In the genomic region with DNA sequence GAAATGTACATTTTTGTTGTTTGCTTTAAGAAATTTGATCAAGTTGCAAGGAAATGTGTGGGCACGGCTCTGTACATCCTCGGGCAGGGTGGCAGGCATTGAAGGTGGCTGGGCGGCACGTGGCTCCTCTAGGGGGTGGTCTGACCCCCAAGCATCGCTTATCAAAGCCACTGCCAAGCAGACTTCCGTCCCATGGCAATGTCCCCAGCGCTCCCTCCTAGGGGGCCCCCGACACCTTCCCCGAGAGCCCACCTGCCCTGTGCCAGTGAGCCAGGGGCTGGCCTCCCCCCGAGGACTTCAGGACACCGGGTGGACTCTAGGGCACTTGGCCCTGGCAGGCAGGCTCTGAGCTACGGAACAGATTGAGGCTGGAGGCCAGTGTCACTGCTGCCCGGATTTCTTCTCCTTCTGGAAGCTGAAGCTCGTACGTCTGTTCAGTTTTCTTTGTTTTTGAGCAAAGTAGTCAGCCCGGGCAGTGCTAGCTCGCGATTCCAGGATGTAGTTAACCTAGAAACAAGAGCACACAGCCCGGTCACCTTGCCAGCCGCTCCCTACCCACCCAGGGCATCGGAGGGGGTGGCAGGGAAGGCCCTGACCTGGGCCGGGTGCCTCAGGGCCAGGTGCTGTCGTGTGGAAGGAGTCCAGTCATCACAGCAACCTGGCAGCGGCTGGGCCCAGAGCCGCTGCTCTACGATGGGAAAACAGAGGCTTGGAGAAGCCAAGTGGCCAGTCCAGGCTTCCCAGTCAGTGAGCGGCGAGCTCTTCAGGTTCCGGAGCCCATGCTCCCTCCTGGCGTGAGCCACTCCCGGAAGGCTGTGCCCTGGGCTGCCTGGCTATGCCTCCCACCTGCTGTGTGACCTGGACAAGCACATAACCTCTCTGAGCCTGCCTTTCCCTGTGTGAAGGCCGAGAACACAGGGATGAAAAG, we compare ENCODE assay signal across 17 cellular contexts.
DNase-seq lines count a peak whose midpoint lies in the region; ATAC-seq and TF ChIP-seq lines count a peak whose summit lies in the region.
"Had no signal": no experiment of that assay in that cellular context is flagged by ENCODE, and none has a peak within 500 bp of the region (broad histone marks: within the 10 kb centered on the region; RNA-seq: fewer than 3 reads in every experiment).

No MANE protein-coding gene starts in this region.

- no peaks in the 10 kb centered on the region for H3K27me3 Mint-ChIP-seq in type B pancreatic cell

- TSS peak; percentile 20 for BruUV-seq in mammary epithelial cell (replicated peaks; lab: Mats Ljungman, UMichigan)

- no peaks in the 10 kb centered on the region for H3K4me1 ChIP-seq in mammary epithelial cell (ENCODE audit: insufficient read depth, low read length)
- H3K4me1 ChIP-seq: HAP-1 had no signal

- no peaks in the 10 kb centered on the region for H4K20me1 ChIP-seq in mammary epithelial cell (ENCODE audit: insufficient read depth, low read length)

- no peak overlapping the region for H3K4me2 ChIP-seq in mammary epithelial cell (ENCODE audit: insufficient read depth, low read depth, low read length)
- H3K4me2 ChIP-seq: PC-9 had no signal

- in situ Hi-C loops in mammary epithelial cell (cut with MboI; ENCODE audit: low sequenced_read_pairs in 2 of 2), result no loop called here

- peaks cover 1% of the 10 kb centered on the region for H3K36me3 ChIP-seq in mammary epithelial cell (ENCODE audit: insufficient read depth, low read length)
- H3K36me3 ChIP-seq: HAP-1 had no signal

- H2AFZ ChIP-seq in mammary epithelial cell (ENCODE audit: low read depth, low read length), result no peak overlapping the region
- H2AFZ ChIP-seq: PC-9 had no signal

- dilution Hi-C loops in mammary epithelial cell (cut with HindIII; ENCODE audit: low sequenced_read_pairs), result no loop called here

- no peaks in the 10 kb centered on the region for H3K27me3 ChIP-seq in mammary epithelial cell (ENCODE audit: insufficient read depth, low read length)

- intact Hi-C loops in Right ventricle myocardium superior (cut with DNase I), result loop anchor here (10.0 kb wide), 1 partner anchor 196 kb away; no protein-coding TSS in a partner anchor
- intact Hi-C loops in left ventricle myocardium superior (cut with micrococcal nuclease), result no loop called here
- intact Hi-C loops in mammary epithelial cell (cut with micrococcal nuclease), result no loop called here

- CTCF ChIA-PET in mammary epithelial cell (lab: Charles Lee; ENCODE audit: low non-redundant PET), result no interaction called here

- no peaks in the 10 kb centered on the region for H3K9me3 ChIP-seq in mammary epithelial cell (replicated peaks; ENCODE audit: insufficient read depth, low read length)
- H3K9me3 ChIP-seq: HAP-1 had no signal

- ATAC-seq in Right ventricle myocardium superior (ENCODE audit: poor library complexity), result no peak
- no peak for ATAC-seq in left ventricle myocardium superior
- no peak for ATAC-seq in left lobe of liver
- no peak for ATAC-seq in HG02852 (IDR thresholded peaks at IDR 0.05; ENCODE audit: unreplicated experiment)
- ATAC-seq in HG03097 (IDR thresholded peaks at IDR 0.05; ENCODE audit: low FRiP score, unreplicated experiment), result no peak

- DNase-seq in Right ventricle myocardium superior (peak; percentile 33), left ventricle myocardium superior (no peak), mammary epithelial cell (no peak), left lobe of liver (ENCODE audit: low spot score) (peak; percentile 28), type B pancreatic cell (ENCODE audit: extremely low spot score, unreplicated experiment) (peak; percentile 62), T-helper 2 cell (no peak)
- DNase-seq: DMS53; NCI-H1092; NCI-H1694 treated with DMSO at 0.1 percent for 48 hours; NCI-H69; NK-92 treated with Interleukin-12 subunit alpha and Interleukin-12 subunit beta, amount 100 ng/mL, for 24 hours; PC-9; SHP77 had no signal

- H3K4me3 ChIP-seq in mammary epithelial cell (replicated peaks in 1 of 3; ENCODE audit: insufficient read depth in 1 of 3, low read depth in 2 of 3, low read length in 3 of 3), result no peak overlapping the region
- H3K4me3 ChIP-seq: HAP-1, PC-9 had no signal

- TF ChIP-seq CTCF in mammary epithelial cell (conservative IDR thresholded peaks at IDR 0.05 in 1 of 2, IDR thresholded peaks at IDR 0.05 in 1 of 2; ENCODE audit: extremely low read depth in 1 of 2, insufficient read depth in 1 of 2, low read depth in 1 of 2, low read length in 2 of 2) (no peak), type B pancreatic cell (conservative IDR thresholded peaks at IDR 0.05) (no peak)

- peaks cover 8% of the 10 kb centered on the region for H3K36me3 Mint-ChIP-seq in type B pancreatic cell

- H3K4me3 Mint-ChIP-seq in type B pancreatic cell, result no peak overlapping the region

- H3K9me3 Mint-ChIP-seq in type B pancreatic cell, result no peaks in the 10 kb centered on the region

- no peak overlapping the region for H3K27ac Mint-ChIP-seq in type B pancreatic cell

- 92% methylated on average over 27 of the region's 32 CpGs for WGBS in mammary epithelial cell (ENCODE audit: low coverage, missing lambda C conversion rate)

- H3K27ac ChIP-seq in mammary epithelial cell (ENCODE audit: insufficient read depth, low read depth, low read length), result no peak overlapping the region
- H3K27ac ChIP-seq: C4-2B, PC-9 had no signal

- no peaks in the 10 kb centered on the region for H3K79me2 ChIP-seq in mammary epithelial cell (ENCODE audit: insufficient read depth, low read length)

- H3K4me1 Mint-ChIP-seq in type B pancreatic cell (ENCODE audit: unreplicated experiment), result peaks cover 11% of the 10 kb centered on the region

- no peak overlapping the region for H3K9ac ChIP-seq in mammary epithelial cell (ENCODE audit: insufficient read depth, low read length)

Comparison
In these comparisons a context has a peak if more than half of its experiments do, and no peak if none do; other contexts are left out.
1. DNase-seq: peak in Right ventricle myocardium superior (single experiment), left lobe of liver (single experiment) and type B pancreatic cell (single experiment); none in left ventricle myocardium superior (single experiment), mammary epithelial cell (single experiment) and T-helper 2 cell (0 of 5).